In genomic region chr5:173816728-173817127, GRCh38 we compare ENCODE assay signal across 22 cellular contexts.
"Had no signal": no experiment of that assay in that cellular context is flagged by ENCODE, and none has a peak within 500 bp of the region (broad histone marks: within the 10 kb centered on the region; RNA-seq: fewer than 3 reads in every experiment).

No MANE protein-coding gene starts in this region.

- H3K36me3 Mint-ChIP-seq: natural killer cell treated with Interleukin-12 subunit alpha and Interleukin-12 subunit beta and Interleukin-15 and Interleukin-18, amount 100 ng/mL, for 72 hours had no signal

- H3K4me3 Mint-ChIP-seq: dendritic cell treated with granulocyte-macrophage colony-stimulating factor and Interleukin-4, amounts not matched to agents 40 ng/mL and 50 ng/mL, for 4 days; effector memory CD8-positive, alpha-beta T cell; natural killer cell treated with Interleukin-12 subunit alpha and Interleukin-12 subunit beta and Interleukin-15 and Interleukin-18, amount 100 ng/mL, for 72 hours had no signal

- H3K27ac Mint-ChIP-seq: dendritic cell treated with granulocyte-macrophage colony-stimulating factor and Interleukin-4, amounts not matched to agents 40 ng/mL and 50 ng/mL, for 4 days; effector memory CD8-positive, alpha-beta T cell; natural killer cell treated with Interleukin-12 subunit alpha and Interleukin-12 subunit beta and Interleukin-15 and Interleukin-18, amount 100 ng/mL, for 72 hours had no signal

- DNase-seq: effector memory CD8-positive, alpha-beta T cell; esophagus squamous epithelium; foreskin fibroblast; glutamatergic neuron; islet precursor cell; mammary epithelial cell; mucosa of descending colon; psoas muscle; retina; right lobe of liver; spleen; stimulated activated CD4-positive, alpha-beta T cell treated with anti-CD3 and anti-CD28 coated beads, Interleukin-15, amount 100 ng/mL, for 24 hours; stimulated activated CD4-positive, alpha-beta T cell treated with anti-CD3 and anti-CD28 coated beads, Interleukin-1b, Interleukin-23, amount 100 ng/mL, for 48 hours; stimulated activated CD4-positive, alpha-beta T cell treated with anti-CD3 and anti-CD28 coated beads, Interleukin-4, amount 100 ng/mL, for 4 hours; stimulated activated naive CD4-positive, alpha-beta T cell; stomach; upper lobe of left lung; uterus had no signal

- H3K27me3 Mint-ChIP-seq: dendritic cell treated with granulocyte-macrophage colony-stimulating factor and Interleukin-4, amounts not matched to agents 40 ng/mL and 50 ng/mL, for 4 days had no signal

- H3K4me3 ChIP-seq: esophagus squamous epithelium, gastroesophageal sphincter, mucosa of descending colon, psoas muscle, right lobe of liver, spleen, stomach, upper lobe of left lung, uterus had no signal

- ATAC-seq: effector memory CD8-positive, alpha-beta T cell; gastroesophageal sphincter; left lobe of liver; mucosa of descending colon; natural killer cell treated with Interleukin-12 subunit alpha and Interleukin-12 subunit beta and Interleukin-15 and Interleukin-18, amount 100 ng/mL, for 72 hours; psoas muscle; right lobe of liver had no signal

- H3K4me1 ChIP-seq: gastroesophageal sphincter, psoas muscle, right lobe of liver, uterus had no signal

- H3K36me3 ChIP-seq: esophagus squamous epithelium, gastroesophageal sphincter, right lobe of liver, spleen, stomach, upper lobe of left lung, uterus had no signal

- H3K27ac ChIP-seq: gastroesophageal sphincter, psoas muscle, right lobe of liver, spleen, stomach, upper lobe of left lung, uterus had no signal

- H3K27me3 ChIP-seq: esophagus squamous epithelium, gastroesophageal sphincter, right lobe of liver, spleen, stomach, upper lobe of left lung, uterus had no signal

- H3K9me3 ChIP-seq: esophagus squamous epithelium, mucosa of descending colon, right lobe of liver, uterus had no signal
